In the genomic region with DNA sequence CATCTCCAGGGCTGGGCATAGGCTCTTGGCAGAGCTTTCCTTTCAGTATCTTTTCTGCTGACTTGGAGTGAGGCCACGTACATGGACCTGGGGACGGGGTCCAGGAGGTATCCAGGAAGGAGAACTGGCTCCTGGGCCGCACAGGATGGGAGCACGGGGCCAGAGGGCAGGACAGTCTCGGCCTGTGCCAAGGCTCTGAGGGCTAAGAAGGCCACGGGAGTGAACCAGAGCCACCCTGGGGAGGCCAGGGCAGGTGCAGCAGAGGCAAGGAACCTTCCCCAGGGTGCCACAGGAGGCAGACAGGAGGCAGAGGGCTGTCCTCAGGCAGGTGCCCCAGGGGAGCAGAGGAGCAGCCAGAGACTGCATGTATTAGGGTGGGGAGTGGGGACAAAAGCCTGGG, we compare ENCODE assay signal across 28 cellular contexts.
"Had no signal": no experiment of that assay in that cellular context is flagged by ENCODE, and none has a peak within 500 bp of the region (broad histone marks: within the 10 kb centered on the region; RNA-seq: fewer than 3 reads in every experiment).

No MANE protein-coding gene starts in this region.

- DNase-seq: activated B cell treated with CpG ODN at 0.5 μM for 24 hours; activated CD4-positive, alpha-beta memory T cell treated with anti-CD3 and anti-CD28 coated beads, Interleukin-2, amount 10 ng/mL, durations not matched to agents 7 days and 5 days; activated CD4-positive, alpha-beta T cell treated with anti-CD3 and anti-CD28 coated beads for 1 hour; activated CD4-positive, alpha-beta T cell treated with anti-CD3 and anti-CD28 coated beads, Interleukin-2, amount 10 ng/mL, durations not matched to agents 24 days and 14 days; activated gamma-delta T cell treated with Interleukin-2 at 50 U/mL for 16 hours; activated naive CD4-positive, alpha-beta T cell treated with anti-CD3 and anti-CD28 coated beads, Interleukin-2, amount 10 ng/mL, durations not matched to agents 7 days and 5 days; activated naive CD8-positive, alpha-beta T cell treated with anti-CD3 and anti-CD28 coated beads for 36 hours; activated T-cell treated with anti-CD3 and anti-CD28 coated beads for 4 hours; activated T-cell treated with anti-CD3 and anti-CD28 coated beads, Interleukin-2, amount 50 U/mL, for 72 hours; KG1; MG63; MV-4-11; NCI-H1105; NCI-H1436; NCI-H1694 treated with DMSO at 0.1 percent for 48 hours; NCI-H2081; NCI-H510A treated with DMSO at 0.1 percent for 48 hours; NCI-H69; NK-92 treated with Interleukin-12 subunit alpha and Interleukin-12 subunit beta, amount 100 ng/mL, for 24 hours; OCI-M1; RPMI8226; SHP77 treated with DMSO at 0.1 percent for 48 hours; T1000 had no signal

- H3K4me3 ChIP-seq: breast epithelium, MG63 had no signal

- H3K9me3 ChIP-seq: breast epithelium, MG63 had no signal

- H3K4me1 ChIP-seq: breast epithelium had no signal

- H3K27me3 Mint-ChIP-seq: activated B cell treated with CpG ODN at 0.5 μM for 24 hours; activated CD4-positive, alpha-beta memory T cell treated with anti-CD3 and anti-CD28 coated beads, Interleukin-2, amount 10 ng/mL, durations not matched to agents 7 days and 5 days; activated CD4-positive, alpha-beta T cell treated with anti-CD3 and anti-CD28 coated beads, Interleukin-2, amount 10 ng/mL, durations not matched to agents 24 days and 14 days; activated naive CD4-positive, alpha-beta T cell treated with anti-CD3 and anti-CD28 coated beads, Interleukin-2, amount 10 ng/mL, durations not matched to agents 7 days and 5 days; activated naive CD8-positive, alpha-beta T cell treated with anti-CD3 and anti-CD28 coated beads for 36 hours; IgD-negative memory B cell had no signal

- ATAC-seq: Panc1 had no signal

- H3K27me3 ChIP-seq: breast epithelium, MG63 had no signal

- H3K4me1 Mint-ChIP-seq: activated B cell treated with CpG ODN at 0.5 μM for 24 hours; activated CD4-positive, alpha-beta memory T cell treated with anti-CD3 and anti-CD28 coated beads, Interleukin-2, amount 10 ng/mL, durations not matched to agents 7 days and 5 days; activated CD4-positive, alpha-beta T cell treated with anti-CD3 and anti-CD28 coated beads, Interleukin-2, amount 10 ng/mL, durations not matched to agents 24 days and 14 days; activated naive CD4-positive, alpha-beta T cell treated with anti-CD3 and anti-CD28 coated beads, Interleukin-2, amount 10 ng/mL, durations not matched to agents 7 days and 5 days; activated naive CD8-positive, alpha-beta T cell treated with anti-CD3 and anti-CD28 coated beads for 36 hours; IgD-negative memory B cell had no signal

- H3K36me3 Mint-ChIP-seq: activated naive CD4-positive, alpha-beta T cell treated with anti-CD3 and anti-CD28 coated beads, Interleukin-2, amount 10 ng/mL, durations not matched to agents 7 days and 5 days had no signal

- H3K27ac Mint-ChIP-seq: activated B cell treated with CpG ODN at 0.5 μM for 24 hours; activated CD4-positive, alpha-beta memory T cell treated with anti-CD3 and anti-CD28 coated beads, Interleukin-2, amount 10 ng/mL, durations not matched to agents 7 days and 5 days; activated CD4-positive, alpha-beta T cell treated with anti-CD3 and anti-CD28 coated beads, Interleukin-2, amount 10 ng/mL, durations not matched to agents 24 days and 14 days; activated naive CD4-positive, alpha-beta T cell treated with anti-CD3 and anti-CD28 coated beads, Interleukin-2, amount 10 ng/mL, durations not matched to agents 7 days and 5 days; activated naive CD8-positive, alpha-beta T cell treated with anti-CD3 and anti-CD28 coated beads for 36 hours; activated T-cell treated with anti-CD3 and anti-CD28 coated beads, Interleukin-2, amount 50 U/mL, for 72 hours; activated T-helper 2 cell treated with anti-CD3 and anti-CD28 coated beads, Interferon-gamma antibody, Interleukin-2, Interleukin-4, amounts not matched to agents 10 μg/mL and 5 μg/mL and 100 μg/mL, durations not matched to agents 14 hours and 24 hours and 36 hours; IgD-negative memory B cell; T-helper 1 cell treated with Interleukin-12 subunit alpha and Interleukin-12 subunit beta and Interleukin-4 antibody, amounts not matched to agents 30 μg/mL and 1 μg/mL, for 36 hours had no signal

- H3K4me3 Mint-ChIP-seq: activated B cell treated with CpG ODN at 0.5 μM for 24 hours; activated CD4-positive, alpha-beta memory T cell treated with anti-CD3 and anti-CD28 coated beads, Interleukin-2, amount 10 ng/mL, durations not matched to agents 7 days and 5 days; activated CD4-positive, alpha-beta T cell treated with anti-CD3 and anti-CD28 coated beads, Interleukin-2, amount 10 ng/mL, durations not matched to agents 24 days and 14 days; activated naive CD4-positive, alpha-beta T cell treated with anti-CD3 and anti-CD28 coated beads, Interleukin-2, amount 10 ng/mL, durations not matched to agents 7 days and 5 days; activated naive CD8-positive, alpha-beta T cell treated with anti-CD3 and anti-CD28 coated beads for 36 hours; activated T-cell treated with anti-CD3 and anti-CD28 coated beads, Interleukin-2, amount 50 U/mL, for 72 hours; IgD-negative memory B cell; T-helper 1 cell treated with Interleukin-12 subunit alpha and Interleukin-12 subunit beta and Interleukin-4 antibody, amounts not matched to agents 30 μg/mL and 1 μg/mL, for 36 hours had no signal

- H3K9me3 Mint-ChIP-seq: activated B cell treated with CpG ODN at 0.5 μM for 24 hours; activated CD4-positive, alpha-beta memory T cell treated with anti-CD3 and anti-CD28 coated beads, Interleukin-2, amount 10 ng/mL, durations not matched to agents 7 days and 5 days; activated CD4-positive, alpha-beta T cell treated with anti-CD3 and anti-CD28 coated beads, Interleukin-2, amount 10 ng/mL, durations not matched to agents 24 days and 14 days; activated naive CD4-positive, alpha-beta T cell treated with anti-CD3 and anti-CD28 coated beads, Interleukin-2, amount 10 ng/mL, durations not matched to agents 7 days and 5 days; activated naive CD8-positive, alpha-beta T cell treated with anti-CD3 and anti-CD28 coated beads for 36 hours; activated T-cell treated with anti-CD3 and anti-CD28 coated beads, Interleukin-2, amount 50 U/mL, for 72 hours; activated T-helper 2 cell treated with anti-CD3 and anti-CD28 coated beads, Interferon-gamma antibody, Interleukin-2, Interleukin-4, amounts not matched to agents 10 μg/mL and 5 μg/mL and 100 μg/mL, durations not matched to agents 14 hours and 24 hours and 36 hours; IgD-negative memory B cell; T-helper 1 cell treated with Interleukin-12 subunit alpha and Interleukin-12 subunit beta and Interleukin-4 antibody, amounts not matched to agents 30 μg/mL and 1 μg/mL, for 36 hours had no signal
